Comparison of ENCODE assay signal across 30 cellular contexts in the genomic region with DNA sequence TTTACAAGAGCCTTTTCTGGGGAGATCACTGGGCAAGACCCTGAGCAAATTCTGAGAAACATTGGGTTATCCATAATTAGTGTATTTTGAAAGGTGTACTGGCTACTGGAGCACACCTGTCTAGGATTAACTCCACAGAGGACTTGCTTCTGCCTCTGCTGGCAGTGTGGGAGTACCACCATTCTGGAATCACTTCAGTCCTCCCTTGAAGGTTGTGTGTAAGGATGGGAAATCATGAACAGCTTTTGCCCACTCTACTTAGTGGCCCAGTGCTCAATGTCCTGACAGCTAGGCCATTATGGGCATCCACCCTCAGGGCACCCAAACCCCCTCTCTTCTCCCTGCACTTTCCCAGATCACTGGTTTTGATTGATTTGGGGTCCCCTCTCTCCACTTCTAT.
"Had no signal": no experiment of that assay in that cellular context is flagged by ENCODE, and none has a peak within 500 bp of the region (broad histone marks: within the 10 kb centered on the region; RNA-seq: fewer than 3 reads in every experiment).

No MANE protein-coding gene starts in this region.

- ATAC-seq: left colon; left lung; lower lobe of right lung; naive thymus-derived CD8-positive, alpha-beta T cell; pancreas; right cardiac atrium; stimulated activated effector memory CD8-positive, alpha-beta T cell treated with anti-CD3 and anti-CD28 coated beads, Interleukin-12 subunit alpha, Interleukin-12 subunit beta, amount 100 ng/mL, for 72 hours; upper lobe of right lung had no signal

- H3K27ac Mint-ChIP-seq: nephron; stimulated activated effector memory CD8-positive, alpha-beta T cell treated with anti-CD3 and anti-CD28 coated beads, Interleukin-12 subunit alpha, Interleukin-12 subunit beta, amount 100 ng/mL, for 72 hours; stimulated activated naive CD8-positive, alpha-beta T cell treated with anti-CD3 and anti-CD28 coated beads, Interleukin-15, Interleukin-2, amounts not matched to agents 100 ng/mL and 50 ng/mL, for 24 hours had no signal

- H3K27me3 Mint-ChIP-seq: naive thymus-derived CD8-positive, alpha-beta T cell; stimulated activated naive CD8-positive, alpha-beta T cell treated with anti-CD3 and anti-CD28 coated beads, Interleukin-15, Interleukin-2, amounts not matched to agents 100 ng/mL and 50 ng/mL, for 24 hours had no signal

- H3K4me3 Mint-ChIP-seq: immature natural killer cell; nephron; neural crest cell; stimulated activated effector memory CD8-positive, alpha-beta T cell treated with anti-CD3 and anti-CD28 coated beads, Interleukin-12 subunit alpha, Interleukin-12 subunit beta, amount 100 ng/mL, for 72 hours; stimulated activated naive CD8-positive, alpha-beta T cell treated with anti-CD3 and anti-CD28 coated beads, Interleukin-15, Interleukin-2, amounts not matched to agents 100 ng/mL and 50 ng/mL, for 24 hours had no signal

- H3K27ac ChIP-seq: left lung, lower lobe of right lung, pancreas, prostate gland, sigmoid colon, spleen, suprapubic skin, thoracic aorta, tibial artery, upper lobe of right lung had no signal

- H3K9me3 Mint-ChIP-seq: immature natural killer cell; naive thymus-derived CD8-positive, alpha-beta T cell; nephron; neural crest cell; stimulated activated effector memory CD8-positive, alpha-beta T cell treated with anti-CD3 and anti-CD28 coated beads, Interleukin-12 subunit alpha, Interleukin-12 subunit beta, amount 100 ng/mL, for 72 hours; stimulated activated naive CD8-positive, alpha-beta T cell treated with anti-CD3 and anti-CD28 coated beads, Interleukin-15, Interleukin-2, amounts not matched to agents 100 ng/mL and 50 ng/mL, for 24 hours had no signal

- DNase-seq: immature natural killer cell; kidney; left colon; left lung; lower lobe of right lung; mammary epithelial cell; mesenchymal stem cell; naive thymus-derived CD8-positive, alpha-beta T cell; nucleus accumbens; pancreas; posterior cingulate gyrus; retina; sigmoid colon; small intestine; spleen; stimulated activated CD4-positive, alpha-beta T cell treated with anti-CD3 and anti-CD28 coated beads, Interleukin-4, amount 100 ng/mL, for 24 hours; stimulated activated naive CD4-positive, alpha-beta T cell; tibial artery; trophoblast cell; upper lobe of right lung had no signal

- H3K4me1 Mint-ChIP-seq: naive thymus-derived CD8-positive, alpha-beta T cell; nephron; neural crest cell; stimulated activated effector memory CD8-positive, alpha-beta T cell treated with anti-CD3 and anti-CD28 coated beads, Interleukin-12 subunit alpha, Interleukin-12 subunit beta, amount 100 ng/mL, for 72 hours had no signal

- H3K36me3 ChIP-seq: pancreas, prostate gland had no signal

- H3K9me3 ChIP-seq: left lung, lower lobe of right lung, pancreas, prostate gland, sigmoid colon, spleen, suprapubic skin, thoracic aorta, tibial artery, upper lobe of right lung had no signal

- H3K4me3 ChIP-seq: left lung, lower lobe of right lung, pancreas, prostate gland, sigmoid colon, spleen, suprapubic skin, thoracic aorta, tibial artery, upper lobe of right lung had no signal

- FAIRE-seq: islet of Langerhans, kidney, pancreas, small intestine, urothelium cell line had no signal

- H3K4me1 ChIP-seq: left lung, lower lobe of right lung, prostate gland, sigmoid colon, spleen, suprapubic skin, tibial artery, upper lobe of right lung had no signal

- H3K27me3 ChIP-seq: left lung, pancreas, sigmoid colon, spleen, suprapubic skin, tibial artery, upper lobe of right lung had no signal
